In the genomic region with DNA sequence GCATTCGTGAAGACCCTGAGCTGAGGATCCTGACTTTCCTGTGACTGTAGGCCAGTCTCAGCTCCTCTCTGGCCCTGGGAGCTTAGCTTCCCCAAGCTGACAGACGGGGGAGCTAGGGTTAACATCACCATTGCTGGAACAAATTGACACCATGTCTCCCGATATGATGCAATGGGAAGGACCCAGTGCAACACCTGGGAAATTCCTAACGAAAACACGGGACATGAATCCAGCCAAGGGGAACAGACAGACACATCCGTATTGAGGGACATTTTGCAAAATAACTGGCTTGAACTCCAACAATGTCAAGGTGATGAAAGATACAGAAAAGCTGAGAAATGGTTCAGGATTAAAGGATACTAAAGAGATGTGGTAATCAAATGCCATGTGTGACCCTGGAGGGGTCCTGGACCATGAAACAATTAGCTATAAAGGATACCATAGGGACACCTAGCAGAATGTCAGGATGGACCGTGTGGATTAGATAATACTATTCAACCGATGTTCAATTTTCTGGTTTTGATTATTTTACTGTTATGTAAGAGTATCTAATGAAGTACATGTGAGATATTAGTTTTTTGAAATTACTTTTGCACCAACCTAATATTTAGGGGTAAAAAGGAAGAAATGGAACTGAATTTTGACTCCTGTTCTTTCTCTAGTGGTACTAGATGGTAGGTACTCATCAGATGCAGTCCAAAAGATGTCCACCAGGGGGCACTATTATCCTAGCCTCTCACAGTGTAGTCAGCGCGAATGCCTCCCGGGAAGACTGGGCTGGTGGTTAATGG, we compare ENCODE assay signal across 8 cellular contexts. TPM values are rescaled to one million over a fixed set of nuclear protein-coding genes. Genes with fewer than 3 reads are reported as not detected.
DNase-seq lines count a peak whose midpoint lies in the region; ATAC-seq, FAIRE-seq and TF ChIP-seq lines count a peak whose summit lies in the region.

No MANE protein-coding gene starts in this region.

- peak; percentile 67 for ATAC-seq in GM18861 (IDR thresholded peaks at IDR 0.05; ENCODE audit: unreplicated experiment)
- peak; percentile 75 for ATAC-seq in HG03139 (IDR thresholded peaks at IDR 0.05; ENCODE audit: unreplicated experiment)
- ATAC-seq in activated CD4-positive, alpha-beta T cell treated with anti-CD3 and anti-CD28 coated beads for 36 hours: peak; percentile 97
- peak; percentile 74 for ATAC-seq in HepG2

- no peak overlapping the region for H3K4me3 Mint-ChIP-seq in activated CD4-positive, alpha-beta T cell treated with anti-CD3 and anti-CD28 coated beads for 36 hours

- H3K36me3 Mint-ChIP-seq in activated CD4-positive, alpha-beta T cell treated with anti-CD3 and anti-CD28 coated beads for 36 hours (ENCODE audit: low read depth): no peaks in the 10 kb centered on the region

- CTCF ChIA-PET in activated CD4-positive, alpha-beta T cell treated with anti-CD3 and anti-CD28 coated beads for 36 hours (lab: Charles Lee): interaction anchor here (0.6 to 4.9 kb wide), 31 partner anchors 9 to 536 kb away, joined by 3 to 41 read pairs (median 4); partner anchors contain the start of genes IRGM, RBM22, RPS14 and SMIM3
- CTCF ChIA-PET in HepG2 (lab: Yijun Ruan, JAX; ENCODE audit: low intra/inter-chr PET ratio, low total read pairs): interaction anchor here (0.6 to 1.9 kb wide), 7 partner anchors 16 to 286 kb away, joined by 3 to 15 read pairs (median 5); partner anchors contain the start of gene IRGM

- peak; percentile 89 for TF ChIP-seq CTCF in colonic mucosa (IDR thresholded peaks at IDR 0.05)
- peak; percentile 81 for TF ChIP-seq CTCF in HepG2 (CRISPR knock-in tag; IDR thresholded peaks at IDR 0.05)

- DNase-seq in AG20443 (ENCODE audit: low spot score) (peak; percentile 84), NCI-H446 (lab: John Stamatoyannopoulos, UW) (peak; percentile 68 to 90), colonic mucosa (peak; percentile 97), HepG2 (ENCODE audit: low spot score) (peak; percentile 82)
- DNase-seq in activated CD4-positive, alpha-beta T cell treated with anti-CD3 and anti-CD28 coated beads for 36 hours: peak; percentile 92
- DNase-seq in stimulated activated CD4-positive, alpha-beta T cell treated with anti-CD3 and anti-CD28 coated beads, TNF-alpha, amount 100 ng/mL, for 48 hours (ENCODE audit: low read depth in 3 of 3): peak; percentile 61 to 87 (median 86)

- peak; percentile 72 for TF ChIP-seq RAD21 in HepG2 (CRISPR knock-in tag; IDR thresholded peaks at IDR 0.05)

- H3K9me3 Mint-ChIP-seq in activated CD4-positive, alpha-beta T cell treated with anti-CD3 and anti-CD28 coated beads for 36 hours (ENCODE audit: low read depth): no peaks in the 10 kb centered on the region

- no peaks in the 10 kb centered on the region for H3K4me1 ChIP-seq in colonic mucosa
- H3K4me1 ChIP-seq in HepG2 (ENCODE audit: insufficient read depth, low read length): peaks cover 25% of the 10 kb centered on the region

- no peak for TF ChIP-seq POLR2A in HepG2 (IDR thresholded peaks at IDR 0.05; ENCODE audit: insufficient read depth in 1 of 2, low read depth in 2 of 2, low read length in 2 of 2)

- WGBS in HepG2 (ENCODE audit: low lambda C conversion rate): 5% methylated on average over 10 of the region's 11 CpGs

- H2AFZ ChIP-seq in HepG2 (ENCODE audit: low read length): no peak overlapping the region

- no peak overlapping the region for H3K27ac Mint-ChIP-seq in activated CD4-positive, alpha-beta T cell treated with anti-CD3 and anti-CD28 coated beads for 36 hours

- no peaks in the 10 kb centered on the region for H3K79me2 ChIP-seq in HepG2 (ENCODE audit: insufficient read depth, low read length)

- no peaks in the 10 kb centered on the region for H3K9me3 ChIP-seq in colonic mucosa
- H3K9me3 ChIP-seq in HepG2 (ENCODE audit: low read length): no peaks in the 10 kb centered on the region

- H3K36me3 ChIP-seq in colonic mucosa (no peaks in the 10 kb centered on the region), HepG2 (replicated peaks in 1 of 2; ENCODE audit: control insufficient read depth in 1 of 2, insufficient read depth in 2 of 2, low read length in 2 of 2) (no peaks in the 10 kb centered on the region)

- POLR2A ChIA-PET in activated CD4-positive, alpha-beta T cell treated with anti-CD3 and anti-CD28 coated beads for 36 hours (lab: Charles Lee): no interaction called here
- POLR2A ChIA-PET in HepG2 (lab: Yijun Ruan, JAX): interaction anchor here (1.0 to 1.7 kb wide), 3 partner anchors 16 to 140 kb away, joined by 3 read pairs; no protein-coding TSS in a partner anchor

- intact Hi-C loops in activated CD4-positive, alpha-beta T cell treated with anti-CD3 and anti-CD28 coated beads for 36 hours (cut with DNase I, micrococcal nuclease): loop anchor here (1.0 to 10.0 kb wide), 13 partner anchors 96 to 604 kb away; partner anchors contain the start of genes RBM22 (in 1 of the 2) and SMIM3 (in 1 of the 2)
- intact Hi-C loops in colonic mucosa (cut with DNase I) (loop anchor here (5.0 kb wide), 1 partner anchor 287 kb away; the partner anchor contains the start of gene IRGM), HepG2 (cut with micrococcal nuclease; ENCODE audit: unreplicated experiment) (loop anchor here (1.0 to 5.0 kb wide), 4 partner anchors 140 to 287 kb away; partner anchors contain the start of genes RBM22 and SMIM3)

- FAIRE-seq in HepG2 (lab: Jason Lieb, UNC): peak; percentile 88

- no peaks in the 10 kb centered on the region for H3K4me1 Mint-ChIP-seq in activated CD4-positive, alpha-beta T cell treated with anti-CD3 and anti-CD28 coated beads for 36 hours

- no peaks in the 10 kb centered on the region for H4K20me1 ChIP-seq in HepG2 (ENCODE audit: insufficient read depth, low read length)

- H3K4me2 ChIP-seq in HepG2 (ENCODE audit: low read depth, low read length): peak overlapping the region; percentile 24

- H3K4me3 ChIP-seq in colonic mucosa (no peak overlapping the region), HepG2 (replicated peaks in 1 of 3; ENCODE audit: insufficient read depth in 1 of 3, low read depth in 2 of 3, low read length in 3 of 3) (no peak overlapping the region)

- no TSS peak for BruUV-seq in HepG2 (replicated peaks; lab: Mats Ljungman, UMichigan)

- H3K9ac ChIP-seq in colonic mucosa (ENCODE audit: low read depth in 2 of 2, low read length in 2 of 2) (no peak overlapping the region), HepG2 (ENCODE audit: insufficient read depth, low read depth, low read length) (no peak overlapping the region)

- no peaks in the 10 kb centered on the region for H3K27me3 Mint-ChIP-seq in activated CD4-positive, alpha-beta T cell treated with anti-CD3 and anti-CD28 coated beads for 36 hours

- no peaks in the 10 kb centered on the region for H3K27me3 ChIP-seq in colonic mucosa
- H3K27me3 ChIP-seq in HepG2 (ENCODE audit: control insufficient read depth in 1 of 2, insufficient read depth in 2 of 2, low read length in 2 of 2): no peaks in the 10 kb centered on the region

- in situ Hi-C loops in HepG2 (cut with HindIII; ENCODE audit: extremely low pct_ligation_motif_present, low pct_unique_long_range_greater_than_20kb): loop anchor here (5.0 kb wide), 2 partner anchors 97 to 287 kb away; partner anchors contain the start of gene IRGM

- no peak overlapping the region for H3K27ac ChIP-seq in colonic mucosa
- H3K27ac ChIP-seq in HepG2 (ENCODE audit: extremely low read length, insufficient read depth, low read length): no peak overlapping the region

- TF ChIP-seq EP300 in HepG2 (IDR thresholded peaks at IDR 0.05; ENCODE audit: low read depth in 2 of 2, low read length in 2 of 2) (no peak), HepG2 (CRISPR knock-in tag; IDR thresholded peaks at IDR 0.05; ENCODE audit: borderline replicate concordance) (no peak)

TF ChIP-seq in HepG2, 621 proteins besides CTCF, POLR2A, EP300 and RAD21 (continues in another document):
- peak; percentile 80; the same call in 1 of the 2 replicates for TF ChIP-seq CEBPB (IDR thresholded peaks at IDR 0.05; ENCODE audit: borderline replicate concordance, low read depth, low read length)
- TF ChIP-seq BORCS8-MEF2B (CRISPR knock-in tag; IDR thresholded peaks at IDR 0.05): peak; percentile 33; the same call in 1 of the 2 replicates
- TF ChIP-seq GATAD2A (CRISPR knock-in tag; IDR thresholded peaks at IDR 0.05): 0 out of 2 replicates have a peak, but pooled peaks have one; percentile 7
- no peak for TF ChIP-seq KDM6A (CRISPR knock-in tag; IDR thresholded peaks at IDR 0.05; ENCODE audit: low read depth)
- no peak for TF ChIP-seq ZC3H4 (CRISPR knock-in tag; IDR thresholded peaks at IDR 0.05; ENCODE audit: borderline replicate concordance)
- TF ChIP-seq HMG20B (CRISPR knock-in tag; conservative IDR thresholded peaks at IDR 0.05): no peak

RNA-seq across cellular contexts. Expression of gene NDST1, which starts 52.7 kb away (rescaled TPM):
- total RNA-seq in activated CD4-positive, alpha-beta T cell treated with anti-CD3 and anti-CD28 coated beads for 36 hours: 1 to 10 TPM; 5.1 to 5.5 TPM
- total RNA-seq in colonic mucosa: 10 to 100 TPM; 37.4 to 51.3 TPM
- 22.1 and 26.2 TPM in 2 replicates for total RNA-seq in HepG2 (2016; rRNA removed; fragmentation: Illumina TruSeq; extraction: Trizol)
- total RNA-seq in HepG2 (2016; cell fraction: cytosol; rRNA removed; fragmentation: Illumina TruSeq; extraction: Trizol; ENCODE audit: low read depth): 6.5 and 8.8 TPM in 2 replicates
- total RNA-seq in HepG2 (2016; cell fraction: insoluble cytoplasmic fraction; rRNA removed; fragmentation: Illumina TruSeq; extraction: Trizol): 19.6 and 25.2 TPM in 2 replicates
- total RNA-seq in HepG2 (2016; cell fraction: membrane; rRNA removed; fragmentation: Illumina TruSeq; extraction: Trizol): 16.4 and 18.4 TPM in 2 replicates
- 25.2 and 29.3 TPM in 2 replicates for total RNA-seq in HepG2 (2016; cell fraction: nucleus; rRNA removed; fragmentation: Illumina TruSeq; extraction: Trizol)
- 23.8 and 35.0 TPM in 2 replicates for polyA plus RNA-seq in HepG2 (2011; rRNA removed)
- 18.9 and 20.3 TPM in 2 replicates for polyA plus RNA-seq in HepG2 (2011; cell fraction: cytosol; rRNA removed)
- 67.6 and 71.1 TPM in 2 replicates for polyA plus RNA-seq in HepG2 (2011; cell fraction: nucleus; rRNA removed)
- polyA plus RNA-seq in HepG2 (2012): 36.0 and 40.8 TPM in 2 replicates
- polyA plus RNA-seq in HepG2 (2016; cell fraction: cytosol; fragmentation: Illumina TruSeq; extraction: Trizol; ENCODE audit: low read depth): 2.7 and 3.1 TPM in 2 replicates
- 15.4 and 18.3 TPM in 2 replicates for polyA plus RNA-seq in HepG2 (2016; cell fraction: insoluble cytoplasmic fraction; fragmentation: Illumina TruSeq; extraction: Trizol; ENCODE audit: low read depth)
- 7.8 TPM in 2 replicates for polyA plus RNA-seq in HepG2 (2016; cell fraction: membrane; fragmentation: Illumina TruSeq; extraction: Trizol; ENCODE audit: low read depth)
- polyA plus RNA-seq in HepG2 (2016; cell fraction: nucleus; fragmentation: Illumina TruSeq; extraction: Trizol; ENCODE audit: insufficient read depth, low read depth): 29.1 and 30.9 TPM in 2 replicates
- 12.5 and 73.9 TPM in 2 replicates for polyA minus RNA-seq in HepG2 (2011; rRNA and poly(A)+ RNA removed; ENCODE audit: low replicate concordance)
- polyA minus RNA-seq in HepG2 (2011; cell fraction: cytosol; rRNA and poly(A)+ RNA removed): 20.8 and 29.5 TPM in 2 replicates
- polyA minus RNA-seq in HepG2 (2011; cell fraction: nucleus; rRNA and poly(A)+ RNA removed): 55.1 and 55.2 TPM in 2 replicates
